In the genomic region with DNA sequence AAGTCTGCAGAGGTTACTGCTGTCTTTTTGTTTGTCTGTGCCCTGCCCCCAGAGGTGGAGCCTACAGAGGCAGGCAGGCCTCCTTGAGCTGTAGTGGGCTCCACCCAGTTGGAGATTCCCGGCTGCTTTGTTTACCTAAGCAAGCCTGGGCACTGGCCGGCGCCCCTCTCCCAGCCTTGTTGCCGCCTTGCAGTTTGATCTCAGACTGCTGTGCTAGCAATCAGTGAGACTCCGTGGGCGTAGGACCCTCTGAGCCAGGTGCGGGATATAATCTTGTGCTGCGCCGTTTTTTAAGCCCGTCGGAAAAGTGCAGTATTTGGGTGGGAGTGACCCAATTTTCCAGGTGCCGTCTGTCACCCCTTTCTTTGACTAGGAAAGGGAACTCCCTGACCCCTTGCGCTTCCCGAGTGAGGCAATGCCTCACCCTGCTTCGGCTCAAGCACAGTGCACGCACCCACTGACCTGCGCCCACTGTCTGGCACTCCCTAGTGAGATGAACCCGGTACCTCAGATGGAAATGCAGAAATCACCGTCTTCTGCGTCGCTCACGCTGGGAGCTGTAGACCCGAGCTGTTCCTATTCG, we compare ENCODE assay signal across 8 cellular contexts.
DNase-seq lines count a peak whose midpoint lies in the region; TF ChIP-seq lines count a peak whose summit lies in the region.
"Not testable (repeated sequence)": the region's sequence is repeated elsewhere in the genome, so short reads cannot be mapped to it uniquely, and the experiment has no call there.

No MANE protein-coding gene starts in this region.

- not testable (repeated sequence) for H3K9ac ChIP-seq in mesendoderm (ENCODE audit: low read length); trophoblast cell (ENCODE audit: low read length)

- TF ChIP-seq CTCF in Caco-2 (IDR thresholded peaks at IDR 0.05; ENCODE audit: insufficient read depth in 1 of 2, low read depth in 1 of 2, low read length in 1 of 2, severe bottlenecking in 1 of 2, unreplicated experiment in 1 of 2); HEK293 (tag by site-specific recombination; IDR thresholded peaks at IDR 0.05); hepatocyte (IDR thresholded peaks at IDR 0.05; ENCODE audit: poor library complexity): not testable (repeated sequence)

- not testable (repeated sequence) for H3K4me1 Mint-ChIP-seq in Caco-2 (ENCODE audit: low read depth, unreplicated experiment)

- peak overlapping the region; percentile 65 for H3K4me2 ChIP-seq in hepatocyte
- H3K4me2 ChIP-seq in mesendoderm (ENCODE audit: low read length); trophoblast cell (ENCODE audit: low read length): not testable (repeated sequence)

- not testable (repeated sequence) for H4K12ac ChIP-seq in trophoblast cell (ENCODE audit: low read depth, low read length)

- not testable (repeated sequence) for H3K56ac ChIP-seq in mesendoderm (ENCODE audit: low read length)

- not testable (repeated sequence) for H3K27ac Mint-ChIP-seq in Caco-2 (ENCODE audit: unreplicated experiment)

- not testable (repeated sequence) for H3K36me3 Mint-ChIP-seq in Caco-2 (ENCODE audit: insufficient read depth, unreplicated experiment)

- not testable (repeated sequence) for H2BK5ac ChIP-seq in mesendoderm (ENCODE audit: low read length); trophoblast cell (ENCODE audit: low read depth, low read length, poor library complexity)

- H3K9me2 ChIP-seq in hepatocyte (replicated peaks; ENCODE audit: insufficient read depth) = not testable (repeated sequence)

- H3K27me3 ChIP-seq in Caco-2 (replicated peaks; ENCODE audit: control insufficient read depth, insufficient read depth, low read length); SJCRH30; hepatocyte; mesendoderm (ENCODE audit: insufficient read depth, low read length, poor library complexity); trophoblast cell (ENCODE audit: insufficient read depth, low read length): not testable (repeated sequence)

- H3K27me3 Mint-ChIP-seq in Caco-2 (ENCODE audit: insufficient read depth, unreplicated experiment) = not testable (repeated sequence)

- H3K14ac ChIP-seq in trophoblast cell (ENCODE audit: low read length) = peak overlapping the region; percentile 37

- H2BK15ac ChIP-seq in mesendoderm (replicated peaks; ENCODE audit: low read depth) = not testable (repeated sequence)

- not testable (repeated sequence) for H3K27ac ChIP-seq in HEK293 (ENCODE audit: extremely low read depth, low read depth, low read length); SJCRH30; hepatocyte; mesendoderm (ENCODE audit: low read depth, low read length); trophoblast cell (ENCODE audit: low read depth, low read length)

- H2BK12ac ChIP-seq in trophoblast cell (ENCODE audit: low read length) = not testable (repeated sequence)

- peak overlapping the region; percentile 37 for H4K91ac ChIP-seq in trophoblast cell (ENCODE audit: low read depth, low read length)

- H3K4ac ChIP-seq in mesendoderm (ENCODE audit: low read depth, low read length); trophoblast cell (ENCODE audit: low read depth, low read length): not testable (repeated sequence)

- not testable (repeated sequence) for H2AK5ac ChIP-seq in mesendoderm (ENCODE audit: low read length)
- peak overlapping the region; percentile 46 for H2AK5ac ChIP-seq in trophoblast cell (ENCODE audit: low read length)

- not testable (repeated sequence) for H2BK120ac ChIP-seq in mesendoderm (ENCODE audit: low read depth, low read length)
- peak overlapping the region; percentile 22 for H2BK120ac ChIP-seq in trophoblast cell (ENCODE audit: insufficient read depth, low read length, poor library complexity)

- not testable (repeated sequence) for H2AFZ ChIP-seq in hepatocyte; trophoblast cell (ENCODE audit: insufficient read depth, low read length, poor library complexity)

- WGBS in hepatocyte (ENCODE audit: low lambda C conversion rate, missing lambda C conversion rate) = 64% methylated on average over 24 of the region's 24 CpGs
- WGBS in mesendoderm (ENCODE audit: extremely low coverage, insufficient coverage, low lambda C conversion rate) = no CpG with 5 or more reads among the region's 24 CpGs
- WGBS in trophoblast cell (ENCODE audit: extremely low coverage, insufficient coverage, insufficient read length) = no CpG with 5 or more reads among the region's 24 CpGs

- H3K18ac ChIP-seq in mesendoderm (ENCODE audit: low read length); trophoblast cell (ENCODE audit: low read length): not testable (repeated sequence)

- not testable (repeated sequence) for BruUV-seq in Caco-2 (replicated peaks; lab: Mats Ljungman, UMichigan)

- not testable (repeated sequence) for H3K9me3 ChIP-seq in Caco-2; HEK293 (ENCODE audit: control insufficient read depth, insufficient read depth, low read depth, low read length); SJCRH30 (replicated peaks); hepatocyte (ENCODE audit: low read depth); trophoblast cell (ENCODE audit: insufficient read depth, low read depth, low read length)

- H4K20me1 ChIP-seq in hepatocyte (ENCODE audit: insufficient read depth, poor library complexity, severe bottlenecking) = not testable (repeated sequence)

- not testable (repeated sequence) for H3K4me1 ChIP-seq in Caco-2; HEK293 (ENCODE audit: control insufficient read depth, insufficient read depth, low read length); SJCRH30; hepatocyte (ENCODE audit: insufficient read depth); mesendoderm (ENCODE audit: control insufficient read depth, low read depth, low read length); trophoblast cell (ENCODE audit: control insufficient read depth in 1 of 2, insufficient read depth in 2 of 2, low read length in 2 of 2)

- H3K23ac ChIP-seq in mesendoderm (ENCODE audit: low read length); trophoblast cell (ENCODE audit: low read length): not testable (repeated sequence)

- peaks cover 16% of the 10 kb centered on the region for H3K9me3 Mint-ChIP-seq in Caco-2 (ENCODE audit: unreplicated experiment)

- not testable (repeated sequence) for H3K79me2 ChIP-seq in hepatocyte; mesendoderm (ENCODE audit: control insufficient read depth, insufficient read depth, low read length); trophoblast cell (ENCODE audit: control insufficient read depth, insufficient read depth, low read length, poor library complexity)

- CTCF ChIA-PET in Caco-2 (lab: Charles Lee); HEK293 (lab: Yijun Ruan, JAX): not testable (repeated sequence)

- H4K5ac ChIP-seq in mesendoderm (ENCODE audit: low read length) = not testable (repeated sequence)

- H4K8ac ChIP-seq in mesendoderm (ENCODE audit: low read depth, low read length); trophoblast cell (ENCODE audit: low read depth, low read length): not testable (repeated sequence)

- H3K36me3 ChIP-seq in Caco-2 (ENCODE audit: control insufficient read depth, insufficient read depth, low read length); HEK293 (ENCODE audit: control insufficient read depth in 2 of 2, insufficient read depth in 1 of 2, low read length in 2 of 2); SJCRH30; hepatocyte (replicated peaks; ENCODE audit: insufficient read depth, low read depth); mesendoderm (ENCODE audit: control insufficient read depth, insufficient read depth, low read length); trophoblast cell (ENCODE audit: control insufficient read depth in 1 of 2, insufficient read depth in 2 of 2, low read length in 2 of 2): not testable (repeated sequence)

- not testable (repeated sequence) for DNase-seq in Caco-2, SJCRH30
- DNase-seq in NCI-H146 (lab: John Stamatoyannopoulos, UW) = peak; percentile 41
- DNase-seq in NCI-H526 (lab: John Stamatoyannopoulos, UW) = peak; percentile 60 to 79
- DNase-seq in hepatocyte (ENCODE audit: low spot score) = peak; percentile 50
- DNase-seq in mesendoderm = peak; percentile 50
- DNase-seq in trophoblast cell = peak in 1 of 2 donors; percentile 26

- H3K4me3 ChIP-seq in Caco-2 (ENCODE audit: low read depth, low read length) (peak overlapping the region; percentile 10; the same call in 1 of the 2 replicates), SJCRH30 (peak overlapping the region; percentile 36)
- H3K4me3 ChIP-seq in HEK293 (ENCODE audit: low read depth, low read length); hepatocyte; mesendoderm (ENCODE audit: low read length); trophoblast cell (ENCODE audit: low read depth, low read length): not testable (repeated sequence)

- H3K79me1 ChIP-seq in mesendoderm (ENCODE audit: low read length) = not testable (repeated sequence)
- H3K79me1 ChIP-seq in trophoblast cell (ENCODE audit: low read length) = peaks cover 12% of the 10 kb centered on the region

- intact Hi-C loops in Caco-2 (cut with micrococcal nuclease; ENCODE audit: unreplicated experiment) = not testable (repeated sequence)

- POLR2A ChIA-PET in Caco-2 (lab: Charles Lee); HEK293 (lab: Yijun Ruan, JAX): not testable (repeated sequence)

- H3K4me3 Mint-ChIP-seq in Caco-2 (ENCODE audit: unreplicated experiment) = peak overlapping the region; percentile 38

TF ChIP-seq in HEK293, 187 proteins besides CTCF, POLR2A, EP300 and RAD21 (continues in another document):
- TF ChIP-seq ZEB2 (tag by site-specific recombination; IDR thresholded peaks at IDR 0.05) (peak; percentile 51), ZNF341 (tag by site-specific recombination; IDR thresholded peaks at IDR 0.05; ENCODE audit: low read depth) (peak; percentile 89), KLF7 (tag by site-specific recombination; IDR thresholded peaks at IDR 0.05; ENCODE audit: borderline replicate concordance) (peak; percentile 17; the same call in 1 of the 2 replicates), IKZF3 (tag by site-specific recombination; IDR thresholded peaks at IDR 0.05) (0 out of 2 replicates have a peak, but pooled peaks have one; percentile 48)
